1 cellular context compared by ENCODE assay signal in the genomic region with DNA sequence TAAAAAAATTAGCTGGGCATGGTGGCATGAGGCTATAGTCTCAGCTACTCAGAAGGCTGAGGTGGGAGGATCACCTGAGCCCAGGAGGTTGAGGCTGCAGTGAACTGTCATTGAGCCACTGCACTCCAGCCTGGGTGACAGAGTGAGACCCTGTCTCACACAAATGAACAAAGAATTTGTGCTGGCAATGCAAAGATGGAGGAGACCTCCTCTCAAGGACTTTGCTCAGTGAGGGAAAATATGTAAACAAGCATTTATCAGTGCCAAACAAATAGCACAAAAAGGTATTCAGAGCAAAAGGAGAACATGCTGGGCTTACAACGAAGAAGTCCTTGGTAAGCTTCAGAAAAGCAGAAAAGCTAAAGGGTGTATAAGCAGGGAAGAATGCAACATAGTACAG.
TF ChIP-seq lines count a peak whose summit lies in the region.

No MANE protein-coding gene starts in this region.

TF ChIP-seq in HepG2, 621 proteins besides CTCF, POLR2A, EP300 and RAD21 (continued from another document and continues in another):
- TF ChIP-seq, protein P1, sequence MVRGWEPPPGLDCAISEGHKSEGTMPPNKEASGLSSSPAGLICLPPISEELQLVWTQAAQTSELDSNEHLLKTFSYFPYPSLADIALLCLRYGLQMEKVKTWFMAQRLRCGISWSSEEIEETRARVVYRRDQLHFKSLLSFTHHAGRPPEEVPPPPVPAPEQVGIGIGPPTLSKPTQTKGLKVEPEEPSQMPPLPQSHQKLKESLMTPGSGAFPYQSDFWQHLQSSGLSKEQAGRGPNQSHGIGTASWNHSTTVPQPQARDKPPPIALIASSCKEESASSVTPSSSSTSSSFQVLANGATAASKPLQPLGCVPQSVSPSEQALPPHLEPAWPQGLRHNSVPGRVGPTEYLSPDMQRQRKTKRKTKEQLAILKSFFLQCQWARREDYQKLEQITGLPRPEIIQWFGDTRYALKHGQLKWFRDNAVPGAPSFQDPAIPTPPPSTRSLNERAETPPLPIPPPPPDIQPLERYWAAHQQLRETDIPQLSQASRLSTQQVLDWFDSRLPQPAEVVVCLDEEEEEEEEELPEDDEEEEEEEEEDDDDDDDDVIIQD (CRISPR knock-in tag; IDR thresholded peaks at IDR 0.05; ENCODE audit: low read depth), result 0 out of 2 replicates have a peak, but pooled peaks have one; percentile 25
- TF ChIP-seq ZSCAN22 (CRISPR knock-in tag; IDR thresholded peaks at IDR 0.05), result no peak
- TF ChIP-seq, protein P2, sequence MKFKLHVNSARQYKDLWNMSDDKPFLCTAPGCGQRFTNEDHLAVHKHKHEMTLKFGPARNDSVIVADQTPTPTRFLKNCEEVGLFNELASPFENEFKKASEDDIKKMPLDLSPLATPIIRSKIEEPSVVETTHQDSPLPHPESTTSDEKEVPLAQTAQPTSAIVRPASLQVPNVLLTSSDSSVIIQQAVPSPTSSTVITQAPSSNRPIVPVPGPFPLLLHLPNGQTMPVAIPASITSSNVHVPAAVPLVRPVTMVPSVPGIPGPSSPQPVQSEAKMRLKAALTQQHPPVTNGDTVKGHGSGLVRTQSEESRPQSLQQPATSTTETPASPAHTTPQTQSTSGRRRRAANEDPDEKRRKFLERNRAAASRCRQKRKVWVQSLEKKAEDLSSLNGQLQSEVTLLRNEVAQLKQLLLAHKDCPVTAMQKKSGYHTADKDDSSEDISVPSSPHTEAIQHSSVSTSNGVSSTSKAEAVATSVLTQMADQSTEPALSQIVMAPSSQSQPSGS (CRISPR knock-in tag; IDR thresholded peaks at IDR 0.05), result no peak
- TF ChIP-seq, protein P3, sequence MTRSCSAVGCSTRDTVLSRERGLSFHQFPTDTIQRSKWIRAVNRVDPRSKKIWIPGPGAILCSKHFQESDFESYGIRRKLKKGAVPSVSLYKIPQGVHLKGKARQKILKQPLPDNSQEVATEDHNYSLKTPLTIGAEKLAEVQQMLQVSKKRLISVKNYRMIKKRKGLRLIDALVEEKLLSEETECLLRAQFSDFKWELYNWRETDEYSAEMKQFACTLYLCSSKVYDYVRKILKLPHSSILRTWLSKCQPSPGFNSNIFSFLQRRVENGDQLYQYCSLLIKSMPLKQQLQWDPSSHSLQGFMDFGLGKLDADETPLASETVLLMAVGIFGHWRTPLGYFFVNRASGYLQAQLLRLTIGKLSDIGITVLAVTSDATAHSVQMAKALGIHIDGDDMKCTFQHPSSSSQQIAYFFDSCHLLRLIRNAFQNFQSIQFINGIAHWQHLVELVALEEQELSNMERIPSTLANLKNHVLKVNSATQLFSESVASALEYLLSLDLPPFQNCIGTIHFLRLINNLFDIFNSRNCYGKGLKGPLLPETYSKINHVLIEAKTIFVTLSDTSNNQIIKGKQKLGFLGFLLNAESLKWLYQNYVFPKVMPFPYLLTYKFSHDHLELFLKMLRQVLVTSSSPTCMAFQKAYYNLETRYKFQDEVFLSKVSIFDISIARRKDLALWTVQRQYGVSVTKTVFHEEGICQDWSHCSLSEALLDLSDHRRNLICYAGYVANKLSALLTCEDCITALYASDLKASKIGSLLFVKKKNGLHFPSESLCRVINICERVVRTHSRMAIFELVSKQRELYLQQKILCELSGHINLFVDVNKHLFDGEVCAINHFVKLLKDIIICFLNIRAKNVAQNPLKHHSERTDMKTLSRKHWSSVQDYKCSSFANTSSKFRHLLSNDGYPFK (CRISPR knock-in tag; IDR thresholded peaks at IDR 0.05; ENCODE audit: borderline replicate concordance), result no peak
- no peak for TF ChIP-seq ZNF564 (CRISPR knock-in tag; IDR thresholded peaks at IDR 0.05)
- TF ChIP-seq, protein P4, sequence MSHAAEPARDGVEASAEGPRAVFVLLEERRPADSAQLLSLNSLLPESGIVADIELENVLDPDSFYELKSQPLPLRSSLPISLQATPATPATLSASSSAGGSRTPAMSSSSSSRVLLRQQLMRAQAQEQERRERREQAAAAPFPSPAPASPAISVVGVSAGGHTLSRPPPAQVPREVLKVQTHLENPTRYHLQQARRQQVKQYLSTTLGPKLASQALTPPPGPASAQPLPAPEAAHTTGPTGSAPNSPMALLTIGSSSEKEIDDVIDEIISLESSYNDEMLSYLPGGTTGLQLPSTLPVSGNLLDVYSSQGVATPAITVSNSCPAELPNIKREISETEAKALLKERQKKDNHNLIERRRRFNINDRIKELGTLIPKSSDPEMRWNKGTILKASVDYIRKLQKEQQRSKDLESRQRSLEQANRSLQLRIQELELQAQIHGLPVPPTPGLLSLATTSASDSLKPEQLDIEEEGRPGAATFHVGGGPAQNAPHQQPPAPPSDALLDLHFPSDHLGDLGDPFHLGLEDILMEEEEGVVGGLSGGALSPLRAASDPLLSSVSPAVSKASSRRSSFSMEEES (CRISPR knock-in tag; IDR thresholded peaks at IDR 0.05), result 0 out of 2 replicates have a peak, but pooled peaks have one; percentile 42
- peak; percentile 89 for TF ChIP-seq SALL1 (CRISPR knock-in tag; IDR thresholded peaks at IDR 0.05)
- TF ChIP-seq, protein P5, sequence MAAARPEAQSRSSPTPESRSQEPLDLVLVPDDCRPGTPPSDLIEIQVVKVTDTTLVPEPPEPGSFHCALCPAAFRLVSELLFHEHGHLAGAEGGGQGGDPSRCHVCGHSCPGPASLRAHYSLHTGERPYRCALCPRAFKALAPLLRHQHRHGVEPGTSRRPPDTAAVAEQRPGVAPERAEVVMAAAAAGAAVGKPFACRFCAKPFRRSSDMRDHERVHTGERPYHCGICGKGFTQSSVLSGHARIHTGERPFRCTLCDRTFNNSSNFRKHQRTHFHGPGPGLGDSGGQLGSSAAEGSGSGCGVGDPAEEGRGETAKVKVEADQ (CRISPR knock-in tag; IDR thresholded peaks at IDR 0.05; ENCODE audit: borderline replicate concordance), result no peak
- TF ChIP-seq, protein P6, sequence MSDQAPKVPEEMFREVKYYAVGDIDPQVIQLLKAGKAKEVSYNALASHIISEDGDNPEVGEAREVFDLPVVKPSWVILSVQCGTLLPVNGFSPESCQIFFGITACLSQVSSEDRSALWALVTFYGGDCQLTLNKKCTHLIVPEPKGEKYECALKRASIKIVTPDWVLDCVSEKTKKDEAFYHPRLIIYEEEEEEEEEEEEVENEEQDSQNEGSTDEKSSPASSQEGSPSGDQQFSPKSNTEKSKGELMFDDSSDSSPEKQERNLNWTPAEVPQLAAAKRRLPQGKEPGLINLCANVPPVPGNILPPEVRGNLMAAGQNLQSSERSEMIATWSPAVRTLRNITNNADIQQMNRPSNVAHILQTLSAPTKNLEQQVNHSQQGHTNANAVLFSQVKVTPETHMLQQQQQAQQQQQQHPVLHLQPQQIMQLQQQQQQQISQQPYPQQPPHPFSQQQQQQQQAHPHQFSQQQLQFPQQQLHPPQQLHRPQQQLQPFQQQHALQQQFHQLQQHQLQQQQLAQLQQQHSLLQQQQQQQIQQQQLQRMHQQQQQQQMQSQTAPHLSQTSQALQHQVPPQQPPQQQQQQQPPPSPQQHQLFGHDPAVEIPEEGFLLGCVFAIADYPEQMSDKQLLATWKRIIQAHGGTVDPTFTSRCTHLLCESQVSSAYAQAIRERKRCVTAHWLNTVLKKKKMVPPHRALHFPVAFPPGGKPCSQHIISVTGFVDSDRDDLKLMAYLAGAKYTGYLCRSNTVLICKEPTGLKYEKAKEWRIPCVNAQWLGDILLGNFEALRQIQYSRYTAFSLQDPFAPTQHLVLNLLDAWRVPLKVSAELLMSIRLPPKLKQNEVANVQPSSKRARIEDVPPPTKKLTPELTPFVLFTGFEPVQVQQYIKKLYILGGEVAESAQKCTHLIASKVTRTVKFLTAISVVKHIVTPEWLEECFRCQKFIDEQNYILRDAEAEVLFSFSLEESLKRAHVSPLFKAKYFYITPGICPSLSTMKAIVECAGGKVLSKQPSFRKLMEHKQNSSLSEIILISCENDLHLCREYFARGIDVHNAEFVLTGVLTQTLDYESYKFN (CRISPR knock-in tag; conservative IDR thresholded peaks at IDR 0.05), result peak; percentile 91
- TF ChIP-seq FOXA3 (CRISPR knock-in tag; IDR thresholded peaks at IDR 0.05), result peak; percentile 97
- TF ChIP-seq, protein P7, sequence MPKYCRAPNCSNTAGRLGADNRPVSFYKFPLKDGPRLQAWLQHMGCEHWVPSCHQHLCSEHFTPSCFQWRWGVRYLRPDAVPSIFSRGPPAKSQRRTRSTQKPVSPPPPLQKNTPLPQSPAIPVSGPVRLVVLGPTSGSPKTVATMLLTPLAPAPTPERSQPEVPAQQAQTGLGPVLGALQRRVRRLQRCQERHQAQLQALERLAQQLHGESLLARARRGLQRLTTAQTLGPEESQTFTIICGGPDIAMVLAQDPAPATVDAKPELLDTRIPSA (CRISPR knock-in tag; IDR thresholded peaks at IDR 0.05; ENCODE audit: borderline replicate concordance), result no peak
- no peak for TF ChIP-seq ZSCAN29 (CRISPR knock-in tag; conservative IDR thresholded peaks at IDR 0.05)
- peak; percentile 72 for TF ChIP-seq HDAC1 (CRISPR knock-in tag; IDR thresholded peaks at IDR 0.05)
- TF ChIP-seq, protein P8, sequence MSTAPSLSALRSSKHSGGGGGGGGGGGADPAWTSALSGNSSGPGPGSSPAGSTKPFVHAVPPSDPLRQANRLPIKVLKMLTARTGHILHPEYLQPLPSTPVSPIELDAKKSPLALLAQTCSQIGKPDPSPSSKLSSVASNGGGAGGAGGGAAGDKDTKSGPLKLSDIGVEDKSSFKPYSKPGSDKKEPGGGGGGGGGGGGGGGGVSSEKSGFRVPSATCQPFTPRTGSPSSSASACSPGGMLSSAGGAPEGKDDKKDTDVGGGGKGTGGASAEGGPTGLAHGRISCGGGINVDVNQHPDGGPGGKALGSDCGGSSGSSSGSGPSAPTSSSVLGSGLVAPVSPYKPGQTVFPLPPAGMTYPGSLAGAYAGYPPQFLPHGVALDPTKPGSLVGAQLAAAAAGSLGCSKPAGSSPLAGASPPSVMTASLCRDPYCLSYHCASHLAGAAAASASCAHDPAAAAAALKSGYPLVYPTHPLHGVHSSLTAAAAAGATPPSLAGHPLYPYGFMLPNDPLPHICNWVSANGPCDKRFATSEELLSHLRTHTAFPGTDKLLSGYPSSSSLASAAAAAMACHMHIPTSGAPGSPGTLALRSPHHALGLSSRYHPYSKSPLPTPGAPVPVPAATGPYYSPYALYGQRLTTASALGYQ (CRISPR knock-in tag; IDR thresholded peaks at IDR 0.05), result 0 out of 2 replicates have a peak, but pooled peaks have one; percentile 49
- TF ChIP-seq ZBTB7B (CRISPR knock-in tag; IDR thresholded peaks at IDR 0.05), result peak; percentile 28; the same call in 1 of the 2 replicates
- TF ChIP-seq HMG20A (CRISPR knock-in tag; IDR thresholded peaks at IDR 0.05; ENCODE audit: borderline replicate concordance), result peak; percentile 90
- peak; percentile 62 for TF ChIP-seq POGZ (CRISPR knock-in tag; IDR thresholded peaks at IDR 0.05)
- TF ChIP-seq TOPORS (CRISPR knock-in tag; IDR thresholded peaks at IDR 0.05), result no peak
- peak; percentile 73; the same call in 1 of the 2 replicates for TF ChIP-seq BCL6 (CRISPR knock-in tag; IDR thresholded peaks at IDR 0.05)
- no peak for TF ChIP-seq SOX6 (IDR thresholded peaks at IDR 0.05)
- peak; percentile 83 for TF ChIP-seq SOX6 (CRISPR knock-in tag; IDR thresholded peaks at IDR 0.05)
- no peak for TF ChIP-seq ZFP90 (CRISPR knock-in tag; IDR thresholded peaks at IDR 0.05; ENCODE audit: borderline replicate concordance)
- TF ChIP-seq, protein P9, sequence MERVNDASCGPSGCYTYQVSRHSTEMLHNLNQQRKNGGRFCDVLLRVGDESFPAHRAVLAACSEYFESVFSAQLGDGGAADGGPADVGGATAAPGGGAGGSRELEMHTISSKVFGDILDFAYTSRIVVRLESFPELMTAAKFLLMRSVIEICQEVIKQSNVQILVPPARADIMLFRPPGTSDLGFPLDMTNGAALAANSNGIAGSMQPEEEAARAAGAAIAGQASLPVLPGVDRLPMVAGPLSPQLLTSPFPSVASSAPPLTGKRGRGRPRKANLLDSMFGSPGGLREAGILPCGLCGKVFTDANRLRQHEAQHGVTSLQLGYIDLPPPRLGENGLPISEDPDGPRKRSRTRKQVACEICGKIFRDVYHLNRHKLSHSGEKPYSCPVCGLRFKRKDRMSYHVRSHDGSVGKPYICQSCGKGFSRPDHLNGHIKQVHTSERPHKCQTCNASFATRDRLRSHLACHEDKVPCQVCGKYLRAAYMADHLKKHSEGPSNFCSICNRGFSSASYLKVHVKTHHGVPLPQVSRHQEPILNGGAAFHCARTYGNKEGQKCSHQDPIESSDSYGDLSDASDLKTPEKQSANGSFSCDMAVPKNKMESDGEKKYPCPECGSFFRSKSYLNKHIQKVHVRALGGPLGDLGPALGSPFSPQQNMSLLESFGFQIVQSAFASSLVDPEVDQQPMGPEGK (CRISPR knock-in tag; IDR thresholded peaks at IDR 0.05), result peak; percentile 44; the same call in 1 of the 2 replicates
- TF ChIP-seq, protein P10, sequence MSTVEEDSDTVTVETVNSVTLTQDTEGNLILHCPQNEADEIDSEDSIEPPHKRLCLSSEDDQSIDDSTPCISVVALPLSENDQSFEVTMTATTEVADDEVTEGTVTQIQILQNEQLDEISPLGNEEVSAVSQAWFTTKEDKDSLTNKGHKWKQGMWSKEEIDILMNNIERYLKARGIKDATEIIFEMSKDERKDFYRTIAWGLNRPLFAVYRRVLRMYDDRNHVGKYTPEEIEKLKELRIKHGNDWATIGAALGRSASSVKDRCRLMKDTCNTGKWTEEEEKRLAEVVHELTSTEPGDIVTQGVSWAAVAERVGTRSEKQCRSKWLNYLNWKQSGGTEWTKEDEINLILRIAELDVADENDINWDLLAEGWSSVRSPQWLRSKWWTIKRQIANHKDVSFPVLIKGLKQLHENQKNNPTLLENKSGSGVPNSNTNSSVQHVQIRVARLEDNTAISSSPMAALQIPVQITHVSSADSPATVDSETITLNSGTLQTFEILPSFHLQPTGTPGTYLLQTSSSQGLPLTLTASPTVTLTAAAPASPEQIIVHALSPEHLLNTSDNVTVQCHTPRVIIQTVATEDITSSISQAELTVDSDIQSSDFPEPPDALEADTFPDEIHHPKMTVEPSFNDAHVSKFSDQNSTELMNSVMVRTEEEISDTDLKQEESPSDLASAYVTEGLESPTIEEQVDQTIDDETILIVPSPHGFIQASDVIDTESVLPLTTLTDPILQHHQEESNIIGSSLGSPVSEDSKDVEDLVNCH (CRISPR knock-in tag; IDR thresholded peaks at IDR 0.05), result no peak
- TF ChIP-seq ZNF563 (CRISPR knock-in tag; IDR thresholded peaks at IDR 0.05), result no peak
- TF ChIP-seq AGO2 (optimal IDR thresholded peaks at IDR 0.05; ENCODE audit: low read depth, low read length), result no peak
- TF ChIP-seq ELF1 (CRISPR knock-in tag; IDR thresholded peaks at IDR 0.05), result 0 out of 2 replicates have a peak, but pooled peaks have one; percentile 31
- TF ChIP-seq SOX13 (IDR thresholded peaks at IDR 0.05), result no peak
- peak in 1 of 2 experiments; percentile 84; a peak in 2 of 4 replicates for TF ChIP-seq SOX13 (CRISPR knock-in tag; conservative IDR thresholded peaks at IDR 0.05 in 1 of 2, IDR thresholded peaks at IDR 0.05 in 1 of 2)
- peak; percentile 88 for TF ChIP-seq ZNF292 (CRISPR knock-in tag; IDR thresholded peaks at IDR 0.05; ENCODE audit: borderline replicate concordance, low read depth)
- TF ChIP-seq ZNF652 (CRISPR knock-in tag; IDR thresholded peaks at IDR 0.05; ENCODE audit: borderline replicate concordance, low read depth), result no peak; the same call in 1 of the 2 replicates
